Comparison of ENCODE assay signal across 8 cellular contexts in the genomic region with DNA sequence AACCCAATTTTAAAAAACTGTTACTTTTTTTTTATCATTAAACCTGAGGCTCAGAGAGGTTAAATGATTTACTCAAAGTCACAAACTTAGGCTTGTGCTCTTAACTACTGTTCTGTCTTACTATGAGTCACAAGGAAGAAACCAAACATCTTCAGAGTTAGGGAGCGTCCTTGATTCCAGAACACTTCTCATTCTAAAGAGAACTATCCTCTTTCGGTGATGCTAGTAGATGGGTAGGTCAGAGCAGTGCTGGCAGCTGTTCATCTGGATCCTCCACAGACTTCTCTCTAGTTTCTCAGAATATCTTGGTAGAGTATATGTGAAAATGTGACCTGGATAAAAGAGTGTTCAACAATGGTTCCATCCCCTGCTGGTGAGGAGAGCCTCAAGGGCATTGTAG. TPM values are rescaled to one million over a fixed set of nuclear protein-coding genes. Genes with fewer than 3 reads are reported as not detected.
DNase-seq lines count a peak whose midpoint lies in the region; ATAC-seq, FAIRE-seq and TF ChIP-seq lines count a peak whose summit lies in the region.

No MANE protein-coding gene starts in this region.

- peaks cover 0 to 7% of the 10 kb centered on the region in 2 experiments; a peak in 1 of 3 replicates for H3K36me3 ChIP-seq in HEK293 (ENCODE audit: control insufficient read depth in 2 of 2, insufficient read depth in 1 of 2, low read length in 2 of 2)
- peaks cover 3% of the 10 kb centered on the region in 2 experiments for H3K36me3 ChIP-seq in keratinocyte (ENCODE audit: control insufficient read depth in 2 of 2, extremely low read depth in 1 of 2, insufficient read depth in 2 of 2, low read length in 2 of 2)
- H3K36me3 ChIP-seq in vagina = no peaks in the 10 kb centered on the region

- H3K27ac ChIP-seq in HEK293 (ENCODE audit: extremely low read depth, low read depth, low read length) (no peak overlapping the region), keratinocyte (ENCODE audit: control insufficient read depth, insufficient read depth, low read length) (peak overlapping the region; percentile 94), vagina (peak overlapping the region; percentile 88), H9 (ENCODE audit: insufficient read length, low read depth, low read length) (no peak overlapping the region)

- H3K79me2 ChIP-seq in keratinocyte (ENCODE audit: control insufficient read depth, insufficient read depth, low read length) (peaks cover 52% of the 10 kb centered on the region), H9 (ENCODE audit: insufficient read depth, low read length) (no peaks in the 10 kb centered on the region)

- no peaks in the 10 kb centered on the region for H3K79me1 ChIP-seq in H9 (ENCODE audit: insufficient read depth, low read depth, low read length, poor library complexity, severe bottlenecking)

- H3K27me3 Mint-ChIP-seq in activated B cell treated with CpG ODN at 0.5 μM for 24 hours (no peaks in the 10 kb centered on the region), H9 (ENCODE audit: low read depth) (no peaks in the 10 kb centered on the region; the same call in 1 of the 2 replicates)

- peak; percentile 49 for DNase-seq in EL
- no peak for DNase-seq in activated B cell treated with CpG ODN at 0.5 μM for 24 hours
- no peak for DNase-seq in keratinocyte (ENCODE audit: low read depth, low spot score)
- DNase-seq in vagina (ENCODE audit: extremely low spot score in 2 of 2) = no peak
- DNase-seq in H9 = no peak
- no peak for DNase-seq in islet precursor cell
- no peak for DNase-seq in stimulated activated CD4-positive, alpha-beta T cell treated with anti-CD3 and anti-CD28 coated beads, Interleukin-15, amount 100 ng/mL, for 24 hours

- TF ChIP-seq CTCF in HEK293 (tag by site-specific recombination; IDR thresholded peaks at IDR 0.05) = no peak
- TF ChIP-seq CTCF in activated B cell treated with CpG ODN at 0.5 μM for 24 hours (IDR thresholded peaks at IDR 0.05) = no peak
- peak in 1 of 3 experiments; percentile 7 for TF ChIP-seq CTCF in keratinocyte (optimal IDR thresholded peaks at IDR 0.05 in 1 of 3, IDR thresholded peaks at IDR 0.05 in 1 of 3, conservative IDR thresholded peaks at IDR 0.05 in 1 of 3; ENCODE audit: extremely low read depth in 1 of 3, insufficient read depth in 2 of 3, low read length in 3 of 3)
- no peak for TF ChIP-seq CTCF in vagina (IDR thresholded peaks at IDR 0.05)
- no peak for TF ChIP-seq CTCF in H9 (conservative IDR thresholded peaks at IDR 0.05)

- no peak overlapping the region for H3K18ac ChIP-seq in H9 (ENCODE audit: insufficient read length, low read depth, low read length)

- peaks cover 7% of the 10 kb centered on the region for H3K23me2 ChIP-seq in H9 (ENCODE audit: insufficient read length, low read depth, low read length, poor library complexity, severe bottlenecking)

- H3K27me3 ChIP-seq in keratinocyte (ENCODE audit: control insufficient read depth, extremely low read depth, insufficient read depth, low read length) (no peaks in the 10 kb centered on the region), vagina (no peaks in the 10 kb centered on the region), H9 (ENCODE audit: insufficient read depth, low read length) (no peaks in the 10 kb centered on the region)

- POLR2A ChIA-PET in HEK293 (lab: Yijun Ruan, JAX) = no interaction called here
- POLR2A ChIA-PET in activated B cell treated with CpG ODN at 0.5 μM for 24 hours (lab: Charles Lee) = interaction anchor here (0.6 kb wide), 1 partner anchor 35 kb away, joined by 3 read pairs; no protein-coding TSS in a partner anchor

- peaks cover 84% of the 10 kb centered on the region for H3K4me1 Mint-ChIP-seq in activated B cell treated with CpG ODN at 0.5 μM for 24 hours
- H3K4me1 Mint-ChIP-seq in H9 = peaks cover 38 to 40% of the 10 kb centered on the region in 2 experiments

- peak overlapping the region; percentile 87 for H3K4me2 ChIP-seq in keratinocyte (ENCODE audit: control insufficient read depth, extremely low read depth, insufficient read depth, low read depth, low read length)
- no peak overlapping the region for H3K4me2 ChIP-seq in H9 (ENCODE audit: insufficient read depth, insufficient read length, low read length)

- no peak overlapping the region for H3K4ac ChIP-seq in H9 (ENCODE audit: low read depth, low read length)

- H3K56ac ChIP-seq in H9 (ENCODE audit: insufficient read length, low read depth, low read length) = no peak overlapping the region

- no peak overlapping the region for H2BK20ac ChIP-seq in H9 (ENCODE audit: low read depth, low read length, poor library complexity, severe bottlenecking)

- FAIRE-seq in keratinocyte (lab: Jason Lieb, UNC) = peak; percentile 85

- no peak for TF ChIP-seq POLR2A in vagina (IDR thresholded peaks at IDR 0.05)

- no peak overlapping the region for H3K4me3 ChIP-seq in HEK293 (ENCODE audit: low read depth, low read length)
- H3K4me3 ChIP-seq in keratinocyte (ENCODE audit: control insufficient read depth in 2 of 3, extremely low read depth in 1 of 3, insufficient read depth in 2 of 3, low read depth in 1 of 3, low read length in 3 of 3) = peak overlapping the region in 2 of 3 experiments; percentile 0 to 74
- H3K4me3 ChIP-seq in vagina = peak overlapping the region; percentile 11 to 69

- H3K14ac ChIP-seq in H9 (ENCODE audit: insufficient read depth, low read length) = no peak overlapping the region

- H3K4me3 Mint-ChIP-seq in activated B cell treated with CpG ODN at 0.5 μM for 24 hours = peak overlapping the region; percentile 64
- H3K4me3 Mint-ChIP-seq in H9 = no peak overlapping the region

- H3K9me1 ChIP-seq in keratinocyte (ENCODE audit: control insufficient read depth, extremely low read depth, insufficient read depth, low read length) = no peaks in the 10 kb centered on the region

- H3T11ph ChIP-seq in H9 (ENCODE audit: low read length) = no peak overlapping the region

- H2BK12ac ChIP-seq in H9 (ENCODE audit: insufficient read length, low read depth, low read length) = no peak overlapping the region

- H3K9me3 Mint-ChIP-seq in activated B cell treated with CpG ODN at 0.5 μM for 24 hours (no peaks in the 10 kb centered on the region), H9 (no peaks in the 10 kb centered on the region)

- WGBS in H9 (ENCODE audit: extremely low coverage, insufficient read length, low lambda C conversion rate) = no CpG with 5 or more reads among the region's 2 CpGs

- no peak overlapping the region for H3K23ac ChIP-seq in H9 (ENCODE audit: insufficient read length, low read depth, low read length)

- H3K27ac Mint-ChIP-seq in activated B cell treated with CpG ODN at 0.5 μM for 24 hours = peak overlapping the region; percentile 86
- H3K27ac Mint-ChIP-seq in H9 = no peak overlapping the region

- H2AFZ ChIP-seq in keratinocyte (ENCODE audit: control insufficient read depth, low read length) (no peak overlapping the region), H9 (ENCODE audit: low read length) (no peak overlapping the region)

- H3K4me1 ChIP-seq in HEK293 (ENCODE audit: control insufficient read depth, insufficient read depth, low read length) (peaks cover 4% of the 10 kb centered on the region; the same call in 1 of the 2 replicates), keratinocyte (ENCODE audit: control insufficient read depth, extremely low read depth, insufficient read depth, low read length) (peaks cover 77% of the 10 kb centered on the region), vagina (peaks cover 82% of the 10 kb centered on the region), H9 (ENCODE audit: insufficient read depth, low read length) (peaks cover 15% of the 10 kb centered on the region)

- dilution Hi-C loops in keratinocyte (cut with MboI; ENCODE audit: extremely low pct_ligation_motif_present, low sequenced_read_pairs) = no loop called here

- no peak overlapping the region for H2BK5ac ChIP-seq in H9 (ENCODE audit: insufficient read length, low read length)

- H3K9ac ChIP-seq in keratinocyte (ENCODE audit: control insufficient read depth, extremely low read depth, insufficient read depth, low read length) = peak overlapping the region; percentile 20
- no peak overlapping the region for H3K9ac ChIP-seq in H9 (ENCODE audit: extremely low read depth, insufficient read length, low read length)

- intact Hi-C loops in activated B cell treated with CpG ODN at 0.5 μM for 24 hours (cut with micrococcal nuclease) (loop anchor here (10.0 kb wide), 1 partner anchor 1997 kb away; no protein-coding TSS in a partner anchor), vagina (cut with DNase I) (loop anchor here (5.0 kb wide), 1 partner anchor 76 kb away; a partner anchor contains a TSS)

- no peak overlapping the region for H4K5ac ChIP-seq in H9 (ENCODE audit: insufficient read length, low read depth, low read length)

- H3K9me3 ChIP-seq in HEK293 (ENCODE audit: control insufficient read depth, insufficient read depth, low read depth, low read length) (no peaks in the 10 kb centered on the region), keratinocyte (ENCODE audit: control insufficient read depth, low read depth, low read length) (no peaks in the 10 kb centered on the region), vagina (no peaks in the 10 kb centered on the region), H9 (ENCODE audit: control insufficient read depth, low read depth, low read length) (no peaks in the 10 kb centered on the region)

- peaks cover 37% of the 10 kb centered on the region for H3K36me3 Mint-ChIP-seq in activated B cell treated with CpG ODN at 0.5 μM for 24 hours (ENCODE audit: low read depth)
- H3K36me3 Mint-ChIP-seq in H9 (ENCODE audit: insufficient read depth in 1 of 3, low read depth in 3 of 3) = no peaks in the 10 kb centered on the region

- H2AK5ac ChIP-seq in H9 (ENCODE audit: insufficient read length, low read length) = no peak overlapping the region

- H4K20me1 ChIP-seq in keratinocyte (ENCODE audit: control insufficient read depth, extremely low read depth, insufficient read depth, low read length) (no peaks in the 10 kb centered on the region), H9 (ENCODE audit: control insufficient read depth, insufficient read depth, insufficient read length) (no peaks in the 10 kb centered on the region)

- no peak overlapping the region for H4K8ac ChIP-seq in H9 (replicated peaks; ENCODE audit: insufficient read length, low read depth, low read length)

- ATAC-seq in activated B cell treated with CpG ODN at 0.5 μM for 24 hours (ENCODE audit: low read depth) = no peak

- CTCF ChIA-PET in HEK293 (lab: Yijun Ruan, JAX) (no interaction called here), activated B cell treated with CpG ODN at 0.5 μM for 24 hours (lab: Charles Lee) (no interaction called here)

- no peak overlapping the region for H4K91ac ChIP-seq in H9 (ENCODE audit: insufficient read length, low read depth, low read length)

- no peak overlapping the region for H2BK120ac ChIP-seq in H9 (ENCODE audit: low read depth, low read length, poor library complexity, severe bottlenecking)

- H2BK15ac ChIP-seq in H9 (ENCODE audit: low read depth, low read length) = no peak overlapping the region

RNA-seq across cellular contexts. Expression of a gene that starts 3.3 kb away (rescaled TPM):
- 77.5 and 77.8 TPM in 2 replicates for total RNA-seq in activated B cell treated with CpG ODN at 0.5 μM for 24 hours
- polyA plus RNA-seq in keratinocyte = 87.2 to 113 TPM (median 112 TPM) in 3 replicates
- polyA plus RNA-seq in keratinocyte (2011; ENCODE audit: low read depth) = 29.2 TPM
- polyA plus RNA-seq in keratinocyte (2011; cell fraction: cytosol; rRNA removed) = 74.3 and 129 TPM in 2 replicates
- 109 and 146 TPM in 2 replicates for polyA plus RNA-seq in keratinocyte (2011; cell fraction: nucleus; rRNA removed)
- 44.6 and 78.4 TPM in 2 replicates for polyA plus RNA-seq in keratinocyte (2012; ENCODE audit: low replicate concordance)
- polyA minus RNA-seq in keratinocyte = 46.8 to 105 TPM (median 86.8 TPM) in 3 replicates
- 81.7 TPM for polyA minus RNA-seq in keratinocyte (2011; cell fraction: cytosol; rRNA and poly(A)+ RNA removed)
- polyA minus RNA-seq in keratinocyte (2011; cell fraction: nucleus; rRNA and poly(A)+ RNA removed) = 43.5 and 73.1 TPM in 2 replicates
- total RNA-seq in vagina = 86.9 TPM
- total RNA-seq in H9 (2021) = 15.5 and 16.9 TPM in 2 replicates

RNA-seq across cellular contexts. Expression of a gene that starts 7.9 kb away (rescaled TPM):
- 86.6 and 91.9 TPM in 2 replicates for total RNA-seq in activated B cell treated with CpG ODN at 0.5 μM for 24 hours
- polyA plus RNA-seq in keratinocyte = 72.0 to 125 TPM (median 81.7 TPM) in 3 replicates
- polyA plus RNA-seq in keratinocyte (2011; ENCODE audit: low read depth) = 35.4 TPM
- polyA plus RNA-seq in keratinocyte (2011; cell fraction: cytosol; rRNA removed) = 50.4 and 100 TPM in 2 replicates
- 95.3 and 116 TPM in 2 replicates for polyA plus RNA-seq in keratinocyte (2011; cell fraction: nucleus; rRNA removed)
- polyA plus RNA-seq in keratinocyte (2012; ENCODE audit: low replicate concordance) = 44.4 and 66.0 TPM in 2 replicates
- polyA minus RNA-seq in keratinocyte = 13.0 to 45.9 TPM (median 30.9 TPM) in 3 replicates
- 38.8 TPM for polyA minus RNA-seq in keratinocyte (2011; cell fraction: cytosol; rRNA and poly(A)+ RNA removed)
- polyA minus RNA-seq in keratinocyte (2011; cell fraction: nucleus; rRNA and poly(A)+ RNA removed) = 30.7 and 47.9 TPM in 2 replicates
- 84.7 TPM for total RNA-seq in vagina
- total RNA-seq in H9 (2021) = 64.5 and 67.2 TPM in 2 replicates

RNA-seq across cellular contexts. Expression of a gene that starts 34.4 kb away (rescaled TPM):
- total RNA-seq in activated B cell treated with CpG ODN at 0.5 μM for 24 hours (not detected in 2 replicates), vagina (not detected), H9 (2021) (not detected in 2 replicates)
- polyA plus RNA-seq in keratinocyte = not detected in 3 replicates
- polyA plus RNA-seq in keratinocyte (2011; ENCODE audit: low read depth) = not detected
- not detected in 2 replicates for polyA plus RNA-seq in keratinocyte (2011; cell fraction: cytosol; rRNA removed)
- polyA plus RNA-seq in keratinocyte (2011; cell fraction: nucleus; rRNA removed) = 0.05 TPM in 1 of 2 replicates, not detected in the other
- 0.06 TPM in 1 of 2 replicates, not detected in the other for polyA plus RNA-seq in keratinocyte (2012; ENCODE audit: low replicate concordance)
- not detected in 3 replicates for polyA minus RNA-seq in keratinocyte
- not detected for polyA minus RNA-seq in keratinocyte (2011; cell fraction: cytosol; rRNA and poly(A)+ RNA removed)
- polyA minus RNA-seq in keratinocyte (2011; cell fraction: nucleus; rRNA and poly(A)+ RNA removed) = not detected in 2 replicates

RNA-seq across cellular contexts. Expression of a gene that starts 35.9 kb away (rescaled TPM):
- 36.8 and 43.6 TPM in 2 replicates for total RNA-seq in activated B cell treated with CpG ODN at 0.5 μM for 24 hours
- polyA plus RNA-seq in keratinocyte = 8.5 to 13.7 TPM (median 9.6 TPM) in 3 replicates
- polyA plus RNA-seq in keratinocyte (2011; ENCODE audit: low read depth) = 51.5 TPM
- polyA plus RNA-seq in keratinocyte (2011; cell fraction: cytosol; rRNA removed) = 6.0 and 9.1 TPM in 2 replicates
- polyA plus RNA-seq in keratinocyte (2011; cell fraction: nucleus; rRNA removed) = 10.6 and 14.8 TPM in 2 replicates
- polyA plus RNA-seq in keratinocyte (2012; ENCODE audit: low replicate concordance) = 14.8 and 15.6 TPM in 2 replicates
- 1.7 to 12.6 TPM (median 12.0 TPM) in 3 replicates for polyA minus RNA-seq in keratinocyte
- 7.3 TPM for polyA minus RNA-seq in keratinocyte (2011; cell fraction: cytosol; rRNA and poly(A)+ RNA removed)
- polyA minus RNA-seq in keratinocyte (2011; cell fraction: nucleus; rRNA and poly(A)+ RNA removed) = 13.9 and 26.9 TPM in 2 replicates
- total RNA-seq in vagina = 34.4 TPM
- 17.8 and 21.9 TPM in 2 replicates for total RNA-seq in H9 (2021)

Comparison
In these comparisons a context has a peak if more than half of its experiments do, and no peak if none do; other contexts are left out.
1. H3K27ac ChIP-seq: peak in keratinocyte (single experiment) and vagina (single experiment); none in HEK293 (single experiment) and H9 (single experiment).